Comparison of ENCODE assay signal across 12 cellular contexts in genomic region chrX:20374866-20375530, GRCh38.
DNase-seq lines count a peak whose midpoint lies in the region; ATAC-seq and TF ChIP-seq lines count a peak whose summit lies in the region.
"Had no signal": no experiment of that assay in that cellular context is flagged by ENCODE, and none has a peak within 500 bp of the region (broad histone marks: within the 10 kb centered on the region; RNA-seq: fewer than 3 reads in every experiment).

No MANE protein-coding gene starts in this region.

- peak overlapping the region; percentile 21 for H3K27ac Mint-ChIP-seq in activated naive CD8-positive, alpha-beta T cell treated with anti-CD3 and anti-CD28 coated beads, Interleukin-2, amount 50 U/mL, for 24 hours
- H3K27ac Mint-ChIP-seq in naive thymus-derived CD4-positive, alpha-beta T cell = peak overlapping the region in 5 of 9 donors; percentile 6 to 78 (median 34)

- ATAC-seq in activated naive CD8-positive, alpha-beta T cell treated with anti-CD3 and anti-CD28 coated beads, Interleukin-2, amount 50 U/mL, for 24 hours = no peak
- peak; percentile 62 for ATAC-seq in naive thymus-derived CD4-positive, alpha-beta T cell
- no peak for ATAC-seq in HG03039 (IDR thresholded peaks at IDR 0.05; ENCODE audit: unreplicated experiment)
- no peak for ATAC-seq in GM21447 (IDR thresholded peaks at IDR 0.05; ENCODE audit: unreplicated experiment)

- DNase-seq in GF-D8 (lab: John Stamatoyannopoulos, UW) = peak; percentile 52
- peak; percentile 62 for DNase-seq in NB4 (ENCODE audit: low read depth)
- no peak for DNase-seq in activated naive CD8-positive, alpha-beta T cell treated with anti-CD3 and anti-CD28 coated beads, Interleukin-2, amount 50 U/mL, for 24 hours
- no peak for DNase-seq in naive thymus-derived CD4-positive, alpha-beta T cell
- DNase-seq in activated CD8-positive, alpha-beta memory T cell treated with anti-CD3 and anti-CD28 coated beads, Interleukin-2, amount 50 U/mL, for 4 hours = no peak
- no peak for DNase-seq in HCEC 1CT
- DNase-seq: activated CD4-positive, CD25-positive, alpha-beta regulatory T cell; stimulated activated CD4-positive, alpha-beta T cell treated with anti-CD3 and anti-CD28 coated beads, Interleukin-4, amount 100 ng/mL, for 1 hour had no signal

- intact Hi-C loops in naive thymus-derived CD4-positive, alpha-beta T cell (cut with micrococcal nuclease) = loop anchor here in 1 of 2 donors (5.0 kb wide), 1 partner anchor 37 kb away; no protein-coding TSS in a partner anchor

- H3K27me3 Mint-ChIP-seq in activated naive CD8-positive, alpha-beta T cell treated with anti-CD3 and anti-CD28 coated beads, Interleukin-2, amount 50 U/mL, for 24 hours = no peaks in the 10 kb centered on the region
- peaks cover 0 to 2% (median 0%) of the 10 kb centered on the region in 5 donors for H3K27me3 Mint-ChIP-seq in naive thymus-derived CD4-positive, alpha-beta T cell

- no peaks in the 10 kb centered on the region for H3K9me3 Mint-ChIP-seq in activated naive CD8-positive, alpha-beta T cell treated with anti-CD3 and anti-CD28 coated beads, Interleukin-2, amount 50 U/mL, for 24 hours
- peaks cover 0 to 7% (median 0%) of the 10 kb centered on the region in 11 donors for H3K9me3 Mint-ChIP-seq in naive thymus-derived CD4-positive, alpha-beta T cell

- no peak for TF ChIP-seq POLR2A in NB4 (IDR thresholded peaks at IDR 0.05; ENCODE audit: extremely low read depth, insufficient read length)

- no peaks in the 10 kb centered on the region for H3K27me3 ChIP-seq in naive thymus-derived CD4-positive, alpha-beta T cell (ENCODE audit: control insufficient read depth in 2 of 2, insufficient read depth in 2 of 2, low read length in 2 of 2)
- H3K27me3 ChIP-seq: vagina had no signal

- no peak for TF ChIP-seq CTCF in NB4 (IDR thresholded peaks at IDR 0.05; ENCODE audit: low read depth, low read length)

- peaks cover 45% of the 10 kb centered on the region for H3K4me1 Mint-ChIP-seq in activated naive CD8-positive, alpha-beta T cell treated with anti-CD3 and anti-CD28 coated beads, Interleukin-2, amount 50 U/mL, for 24 hours
- H3K4me1 Mint-ChIP-seq in naive thymus-derived CD4-positive, alpha-beta T cell = peaks cover 5 to 23% (median 15%) of the 10 kb centered on the region in 7 donors

- H3K36me3 Mint-ChIP-seq in activated naive CD8-positive, alpha-beta T cell treated with anti-CD3 and anti-CD28 coated beads, Interleukin-2, amount 50 U/mL, for 24 hours (ENCODE audit: low read depth) = no peaks in the 10 kb centered on the region
- H3K36me3 Mint-ChIP-seq in naive thymus-derived CD4-positive, alpha-beta T cell = no peaks in the 10 kb centered on the region

- H3K36me3 ChIP-seq in naive thymus-derived CD4-positive, alpha-beta T cell (ENCODE audit: control insufficient read depth in 2 of 3, insufficient read depth in 3 of 3, low read length in 3 of 3) = no peaks in the 10 kb centered on the region
- H3K36me3 ChIP-seq: adrenal gland, vagina had no signal

- H3K4me3 Mint-ChIP-seq in activated naive CD8-positive, alpha-beta T cell treated with anti-CD3 and anti-CD28 coated beads, Interleukin-2, amount 50 U/mL, for 24 hours = no peak overlapping the region
- H3K4me3 Mint-ChIP-seq in naive thymus-derived CD4-positive, alpha-beta T cell = peak overlapping the region in 9 of 10 donors; percentile 12 to 74 (median 63)

- H3K9me3 ChIP-seq in naive thymus-derived CD4-positive, alpha-beta T cell (ENCODE audit: control insufficient read depth in 2 of 3, low read length in 3 of 3) = no peaks in the 10 kb centered on the region
- H3K9me3 ChIP-seq: adrenal gland, vagina had no signal

- no peaks in the 10 kb centered on the region for H3K4me1 ChIP-seq in naive thymus-derived CD4-positive, alpha-beta T cell (ENCODE audit: control insufficient read depth in 2 of 2, insufficient read depth in 2 of 2, low read length in 2 of 2)
- H3K4me1 ChIP-seq: adrenal gland, vagina had no signal

- POLR2A ChIA-PET in naive thymus-derived CD4-positive, alpha-beta T cell (lab: Charles Lee) = interaction anchor here (1.2 kb wide), 1 partner anchor 61 kb away, joined by 4 read pairs; no protein-coding TSS in a partner anchor

- H3K27ac ChIP-seq in naive thymus-derived CD4-positive, alpha-beta T cell (ENCODE audit: low read depth, low read length) = no peak overlapping the region
- H3K27ac ChIP-seq: vagina had no signal

- CTCF ChIA-PET in naive thymus-derived CD4-positive, alpha-beta T cell (lab: Charles Lee) = no interaction called here

- peak overlapping the region; percentile 47 for H3K4me3 ChIP-seq in NB4 (ENCODE audit: low read depth, low read length)
- no peak overlapping the region for H3K4me3 ChIP-seq in naive thymus-derived CD4-positive, alpha-beta T cell (ENCODE audit: low read length)
- H3K4me3 ChIP-seq: adrenal gland, vagina had no signal

Comparison
In these comparisons a context has a peak if more than half of its experiments do, and no peak if none do; other contexts are left out.
1. DNase-seq: peak in GF-D8 (single experiment) and NB4 (single experiment); none in activated naive CD8-positive, alpha-beta T cell treated with anti-CD3 and anti-CD28 coated beads, Interleukin-2, amount 50 U/mL, for 24 hours (single experiment), naive thymus-derived CD4-positive, alpha-beta T cell (0 of 9), activated CD8-positive, alpha-beta memory T cell treated with anti-CD3 and anti-CD28 coated beads, Interleukin-2, amount 50 U/mL, for 4 hours (single experiment) and HCEC 1CT (single experiment).